Comparison of ENCODE assay signal across 8 cellular contexts in genomic region chr5:80487829-80488708, GRCh38. TPM values are rescaled to one million over a fixed set of nuclear protein-coding genes. Genes with fewer than 3 reads are reported as not detected.
DNase-seq lines count a peak whose midpoint lies in the region; ATAC-seq and TF ChIP-seq lines count a peak whose summit lies in the region.

TSS of gene FAM151B (plus strand) at chr5:80488100. CDS start at chr5:80488124, 24 bp downstream.

- DNase-seq in NCI-H187 (lab: John Stamatoyannopoulos, UW) (peak; percentile 71 to 89), T-helper 9 cell (peak; percentile 42), astrocyte of the hippocampus (ENCODE audit: low read depth, low spot score) (peak; percentile 97), hepatocyte (ENCODE audit: low spot score) (peak; percentile 96), putamen (ENCODE audit: low spot score) (peak; percentile 87), vagina (ENCODE audit: extremely low spot score in 2 of 2) (peak in 1 of 2 donors; percentile 89)

- no peaks in the 10 kb centered on the region for H4K20me1 ChIP-seq in hepatocyte (ENCODE audit: insufficient read depth, poor library complexity, severe bottlenecking)

- H3K27me3 ChIP-seq in hepatocyte (no peaks in the 10 kb centered on the region), vagina (no peaks in the 10 kb centered on the region)

- ATAC-seq in GM18502 (IDR thresholded peaks at IDR 0.05; ENCODE audit: poor library complexity, unreplicated experiment) (peak; percentile 95), HG02943 (IDR thresholded peaks at IDR 0.05; ENCODE audit: low read depth, unreplicated experiment) (peak; percentile 90)

- WGBS in hepatocyte (ENCODE audit: low lambda C conversion rate, missing lambda C conversion rate): under 1% methylated on average over 83 of the region's 83 CpGs

- TF ChIP-seq CTCF in hepatocyte (IDR thresholded peaks at IDR 0.05; ENCODE audit: poor library complexity): peak; percentile 46
- TF ChIP-seq CTCF in vagina (IDR thresholded peaks at IDR 0.05): peak in 2 of 3 experiments; percentile 16 to 34

- H3K27ac ChIP-seq in hepatocyte: peak within 1 kb of the TSS; percentile 78
- H3K27ac ChIP-seq in vagina: peak within 1 kb of the TSS; percentile 81

- no peaks in the 10 kb centered on the region for H3K9me2 ChIP-seq in hepatocyte (replicated peaks; ENCODE audit: insufficient read depth)

- no peaks in the 10 kb centered on the region for H3K9me3 ChIP-seq in hepatocyte (ENCODE audit: low read depth)
- H3K9me3 ChIP-seq in vagina: no peaks in the 10 kb centered on the region

- no peaks in the 10 kb centered on the region for H3K79me2 ChIP-seq in hepatocyte

- H3K36me3 ChIP-seq in hepatocyte (replicated peaks; ENCODE audit: insufficient read depth, low read depth) (no peaks in the 10 kb centered on the region), vagina (peaks cover 0 to 14% of the 10 kb centered on the region in 2 donors)

- H3K4me3 ChIP-seq in hepatocyte (peak within 1 kb of the TSS; percentile 44), vagina (peak within 1 kb of the TSS; percentile 70 to 71)

- H2AFZ ChIP-seq in hepatocyte: peak within 1 kb of the TSS; percentile 80

- H3K4me1 ChIP-seq in hepatocyte (ENCODE audit: insufficient read depth) (no peaks in the 10 kb centered on the region), vagina (peaks cover 12% of the 10 kb centered on the region)

- H3K4me2 ChIP-seq in hepatocyte: peak within 1 kb of the TSS; percentile 81

- intact Hi-C loops in vagina (cut with DNase I): no loop called here

- TF ChIP-seq POLR2A in vagina (IDR thresholded peaks at IDR 0.05): no peak

RNA-seq across cellular contexts. Expression of gene FAM151B, which starts in this region (rescaled TPM):
- total RNA-seq in hepatocyte: 2.7 and 5.3 TPM in 2 replicates
- polyA plus RNA-seq in hepatocyte: 0.94 and 1.9 TPM in 2 replicates
- total RNA-seq in vagina: 0.98 TPM
